ENCODE assay signal across 36 cellular contexts in genomic region chr9:108696156-108696555, GRCh38.
"Had no signal": no experiment of that assay in that cellular context is flagged by ENCODE, and none has a peak within 500 bp of the region (broad histone marks: within the 10 kb centered on the region; RNA-seq: fewer than 3 reads in every experiment).

No MANE protein-coding gene starts in this region.

- H3K36me3 ChIP-seq: ascending aorta, breast epithelium, Peyer's patch, SJSA1 had no signal

- H3K4me3 ChIP-seq: ascending aorta, breast epithelium, Peyer's patch, SJSA1 had no signal

- H3K27me3 ChIP-seq: ascending aorta, breast epithelium, Peyer's patch, SJSA1 had no signal

- H3K4me1 ChIP-seq: ascending aorta, breast epithelium, Peyer's patch, SJSA1 had no signal

- H3K9me3 ChIP-seq: ascending aorta, breast epithelium, SJSA1, SK-N-SH had no signal

- H3K27ac ChIP-seq: ascending aorta, breast epithelium, Peyer's patch, SJSA1 had no signal

- DNase-seq: activated CD4-positive, alpha-beta T cell treated with anti-CD3 and anti-CD28 coated beads, Interleukin-2, amount 10 ng/mL, durations not matched to agents 24 days and 14 days; activated CD4-positive, alpha-beta T cell treated with anti-CD3 and anti-CD28 coated beads, Interleukin-2, amount 50 U/mL, for 4 hours; activated CD8-positive, alpha-beta T cell treated with anti-CD3 and anti-CD28 coated beads for 36 hours; activated effector memory CD4-positive, alpha-beta T cell treated with anti-CD3 and anti-CD28 coated beads, Interleukin-2, amount 50 U/mL, for 16 hours; activated naive CD4-positive, alpha-beta T cell; activated naive CD4-positive, alpha-beta T cell treated with anti-CD3 and anti-CD28 coated beads, Interleukin-2, amount 50 U/mL, for 16 hours; activated naive CD8-positive, alpha-beta T cell treated with anti-CD3 and anti-CD28 coated beads, Interleukin-2, amount 10 ng/mL, durations not matched to agents 7 days and 5 days; activated T-cell treated with anti-CD3 and anti-CD28 coated beads, Interleukin-2, amount 50 U/mL, for 1 hour; activated T-cell treated with anti-CD3 and anti-CD28 coated beads, Interleukin-2, amount 50 U/mL, for 72 hours; amygdala; caudate nucleus; Kasumi-1; KG1; MM.1S; MV-4-11; NCI-H1092 treated with DMSO at 0.1 percent for 48 hours; NCI-H1417; NCI-H146; NCI-H187; NCI-H2029 treated with DMSO at 0.1 percent for 48 hours; NCI-H2107; NCI-H2171 treated with DMSO at 0.1 percent for 48 hours; NCI-H2227 treated with DMSO at 0.1 percent for 48 hours; NCI-H446; NCI-H510A treated with DMSO at 0.1 percent for 48 hours; NCI-H526 treated with DMSO at 0.1 percent for 48 hours; NK-92 treated with Interleukin-12 subunit alpha and Interleukin-12 subunit beta, amount 100 ng/mL, for 24 hours; PC-3; Peyer's patch; RPMI8226; SHP77 treated with DMSO at 0.1 percent for 48 hours; SK-N-SH had no signal

- ATAC-seq: activated CD8-positive, alpha-beta T cell treated with anti-CD3 and anti-CD28 coated beads for 36 hours; activated T-cell treated with anti-CD3 and anti-CD28 coated beads, Interleukin-2, amount 50 U/mL, for 72 hours; activated T-helper 17 cell treated with anti-CD3 and anti-CD28 coated beads, Interleukin-2, amount 50 U/mL, for 72 hours; PC-3 had no signal
